8 cellular contexts compared by ENCODE assay signal in genomic region chr3:51498871-51499790, GRCh38. TPM values are rescaled to one million over a fixed set of nuclear protein-coding genes. Genes with fewer than 3 reads are reported as not detected.
DNase-seq lines count a peak whose midpoint lies in the region; ATAC-seq, FAIRE-seq and TF ChIP-seq lines count a peak whose summit lies in the region.

No MANE protein-coding gene starts in this region.

- peak; percentile 86 to 88 for ATAC-seq in A549
- ATAC-seq in GM18861 (IDR thresholded peaks at IDR 0.05; ENCODE audit: unreplicated experiment), result peak; percentile 50
- ATAC-seq in HG03103 (IDR thresholded peaks at IDR 0.05; ENCODE audit: low read depth, unreplicated experiment), result peak; percentile 61

- H4K20me1 ChIP-seq in mammary epithelial cell (ENCODE audit: insufficient read depth, low read length), result no peaks in the 10 kb centered on the region

- H3K27me3 ChIP-seq in WERI-Rb-1 (ENCODE audit: insufficient read depth, low read depth, severe bottlenecking) (no peaks in the 10 kb centered on the region), mammary epithelial cell (ENCODE audit: insufficient read depth, low read length) (no peaks in the 10 kb centered on the region)

- FAIRE-seq in A549 (lab: Jason Lieb, UNC), result no peak

- H3K4me2 ChIP-seq in A549 (peak overlapping the region; percentile 78), mammary epithelial cell (ENCODE audit: insufficient read depth, low read depth, low read length) (peak overlapping the region; percentile 85)

- peak; percentile 69 to 94 for DNase-seq in A549 (ENCODE audit: low read depth in 1 of 2, low spot score in 1 of 2)
- DNase-seq in NCI-H2171 (lab: John Stamatoyannopoulos, UW), result peak; percentile 84
- peak; percentile 96 for DNase-seq in WERI-Rb-1
- DNase-seq in mammary epithelial cell, result peak; percentile 94
- DNase-seq in iPS-NIHi11 (ENCODE audit: low spot score), result peak; percentile 94

- H3K36me3 ChIP-seq in WERI-Rb-1, result peaks cover 21% of the 10 kb centered on the region
- no peaks in the 10 kb centered on the region for H3K36me3 ChIP-seq in mammary epithelial cell (ENCODE audit: insufficient read depth, low read length)

- H3K79me2 ChIP-seq in mammary epithelial cell (ENCODE audit: insufficient read depth, low read length), result peaks cover 42% of the 10 kb centered on the region

- intact Hi-C loops in mammary epithelial cell (cut with micrococcal nuclease), result loop anchor here (1.0 kb wide), 1 partner anchor 108 kb away; the partner anchor contains the start of gene RBM15B

- H2AFZ ChIP-seq in mammary epithelial cell (ENCODE audit: low read depth, low read length), result peak overlapping the region; percentile 89

- in situ Hi-C loops in mammary epithelial cell (cut with MboI; ENCODE audit: low sequenced_read_pairs in 2 of 2), result no loop called here

- POLR2A ChIA-PET in A549 (lab: Yijun Ruan, JAX), result interaction anchor here (0.8 to 2.1 kb wide), 21 partner anchors 10 to 930 kb away, joined by 3 to 11 read pairs (median 5); partner anchors contain the start of genes HEMK1, MANF, MAPKAPK3 and TEX264

- TF ChIP-seq EP300 in A549 (IDR thresholded peaks at IDR 0.05), result no peak

- H3K4me3 ChIP-seq in A549, result peak overlapping the region; percentile 63
- peak overlapping the region; percentile 72 for H3K4me3 ChIP-seq in WERI-Rb-1 (ENCODE audit: low read depth, low read length)
- H3K4me3 ChIP-seq in mammary epithelial cell (replicated peaks in 1 of 3; ENCODE audit: insufficient read depth in 1 of 3, low read depth in 2 of 3, low read length in 3 of 3), result peak overlapping the region; percentile 68 to 95 (median 80)
- peak overlapping the region; percentile 87 to 100 (median 96) for H3K4me3 ChIP-seq in skin epidermis

- TF ChIP-seq CTCF in A549 (IDR thresholded peaks at IDR 0.05) (no peak), WERI-Rb-1 (IDR thresholded peaks at IDR 0.05; ENCODE audit: low read depth, low read length) (no peak), mammary epithelial cell (conservative IDR thresholded peaks at IDR 0.05 in 1 of 2, IDR thresholded peaks at IDR 0.05 in 1 of 2; ENCODE audit: extremely low read depth in 1 of 2, insufficient read depth in 1 of 2, low read depth in 1 of 2, low read length in 2 of 2) (no peak)

- TF ChIP-seq POLR2A in A549 (IDR thresholded peaks at IDR 0.05; ENCODE audit: low read length), result no peak

- H3K27ac ChIP-seq in A549 (peak overlapping the region; percentile 92 to 99), WERI-Rb-1 (peak overlapping the region; percentile 93), mammary epithelial cell (ENCODE audit: insufficient read depth, low read depth, low read length) (peak overlapping the region; percentile 67), skin epidermis (peak overlapping the region; percentile 89 to 99 (median 97))

- 0 out of 3 replicates have a peak, but pooled peaks cover 4% of the 10 kb centered on the region for H3K4me1 ChIP-seq in A549
- peaks cover 4% of the 10 kb centered on the region for H3K4me1 ChIP-seq in mammary epithelial cell (ENCODE audit: insufficient read depth, low read length)

- dilution Hi-C loops in mammary epithelial cell (cut with HindIII; ENCODE audit: low sequenced_read_pairs), result loop anchor here (5.0 kb wide), 2 partner anchors 33 to 68 kb away; no protein-coding TSS in a partner anchor

- WGBS in A549 (ENCODE audit: missing lambda C conversion rate), result 2% methylated on average over 38 of the region's 49 CpGs
- under 1% methylated on average over 25 of the region's 49 CpGs for WGBS in mammary epithelial cell (ENCODE audit: low coverage, missing lambda C conversion rate)

- H3K9me3 ChIP-seq in A549, result no peaks in the 10 kb centered on the region
- no peaks in the 10 kb centered on the region for H3K9me3 ChIP-seq in WERI-Rb-1 (ENCODE audit: severe bottlenecking)
- H3K9me3 ChIP-seq in mammary epithelial cell (replicated peaks; ENCODE audit: insufficient read depth, low read length), result no peaks in the 10 kb centered on the region

- peak overlapping the region; percentile 87 for H3K9ac ChIP-seq in mammary epithelial cell (ENCODE audit: insufficient read depth, low read length)

- no peak for TF ChIP-seq RAD21 in A549 (conservative IDR thresholded peaks at IDR 0.05 in 1 of 2, IDR thresholded peaks at IDR 0.05 in 1 of 2)

- TSS peak; percentile 18 for BruUV-seq in mammary epithelial cell (replicated peaks; lab: Mats Ljungman, UMichigan)

- CTCF ChIA-PET in A549 (lab: Yijun Ruan, JAX), result interaction anchor here (0.8 to 6.1 kb wide), 6 partner anchors 43 to 182 kb away, joined by 3 to 115 read pairs (median 8); partner anchors contain the start of genes RBM15B and TEX264
- CTCF ChIA-PET in mammary epithelial cell (lab: Charles Lee; ENCODE audit: low non-redundant PET), result interaction anchor here (0.6 to 1.0 kb wide), 6 partner anchors 169 to 872 kb away, joined by 3 to 10 read pairs (median 3); no protein-coding TSS in a partner anchor

TF ChIP-seq in A549, 52 proteins besides CTCF, POLR2A, EP300 and RAD21:
- no peak for TF ChIP-seq HDAC2 (IDR thresholded peaks at IDR 0.05)
- TF ChIP-seq, protein P1, sequence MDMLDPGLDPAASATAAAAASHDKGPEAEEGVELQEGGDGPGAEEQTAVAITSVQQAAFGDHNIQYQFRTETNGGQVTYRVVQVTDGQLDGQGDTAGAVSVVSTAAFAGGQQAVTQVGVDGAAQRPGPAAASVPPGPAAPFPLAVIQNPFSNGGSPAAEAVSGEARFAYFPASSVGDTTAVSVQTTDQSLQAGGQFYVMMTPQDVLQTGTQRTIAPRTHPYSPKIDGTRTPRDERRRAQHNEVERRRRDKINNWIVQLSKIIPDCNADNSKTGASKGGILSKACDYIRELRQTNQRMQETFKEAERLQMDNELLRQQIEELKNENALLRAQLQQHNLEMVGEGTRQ (IDR thresholded peaks at IDR 0.05), result 0 out of 2 replicates have a peak, but pooled peaks have one; percentile 19
- TF ChIP-seq FOSL2 (IDR thresholded peaks at IDR 0.05), result no peak
- TF ChIP-seq FOSL2 (CRISPR knock-in tag; IDR thresholded peaks at IDR 0.05), result no peak
- TF ChIP-seq JUN (IDR thresholded peaks at IDR 0.05), result no peak
- TF ChIP-seq, protein P2, sequence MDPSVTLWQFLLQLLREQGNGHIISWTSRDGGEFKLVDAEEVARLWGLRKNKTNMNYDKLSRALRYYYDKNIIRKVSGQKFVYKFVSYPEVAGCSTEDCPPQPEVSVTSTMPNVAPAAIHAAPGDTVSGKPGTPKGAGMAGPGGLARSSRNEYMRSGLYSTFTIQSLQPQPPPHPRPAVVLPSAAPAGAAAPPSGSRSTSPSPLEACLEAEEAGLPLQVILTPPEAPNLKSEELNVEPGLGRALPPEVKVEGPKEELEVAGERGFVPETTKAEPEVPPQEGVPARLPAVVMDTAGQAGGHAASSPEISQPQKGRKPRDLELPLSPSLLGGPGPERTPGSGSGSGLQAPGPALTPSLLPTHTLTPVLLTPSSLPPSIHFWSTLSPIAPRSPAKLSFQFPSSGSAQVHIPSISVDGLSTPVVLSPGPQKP (IDR thresholded peaks at IDR 0.05; ENCODE audit: low read depth, low read length), result no peak
- TF ChIP-seq MYC (IDR thresholded peaks at IDR 0.05; ENCODE audit: borderline replicate concordance, low read length), result peak; percentile 53; the same call in 1 of the 2 replicates
- TF ChIP-seq SMC3 (IDR thresholded peaks at IDR 0.05), result no peak
- TF ChIP-seq, protein P3, sequence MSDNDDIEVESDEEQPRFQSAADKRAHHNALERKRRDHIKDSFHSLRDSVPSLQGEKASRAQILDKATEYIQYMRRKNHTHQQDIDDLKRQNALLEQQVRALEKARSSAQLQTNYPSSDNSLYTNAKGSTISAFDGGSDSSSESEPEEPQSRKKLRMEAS (IDR thresholded peaks at IDR 0.05), result peak; percentile 51
- TF ChIP-seq POLR2AphosphoS2 (conservative IDR thresholded peaks at IDR 0.05; ENCODE audit: low read length), result no peak
- 0 out of 2 replicates have a peak, but pooled peaks have one; percentile 30 for TF ChIP-seq E2F6 (IDR thresholded peaks at IDR 0.05; ENCODE audit: borderline replicate concordance, low read depth)
- TF ChIP-seq SREBF2 (IDR thresholded peaks at IDR 0.05), result no peak

RNA-seq across cellular contexts. Expression of gene DCAF1, which starts 0.7 kb away (rescaled TPM):
- 15.9 and 21.2 TPM in 2 replicates for polyA plus RNA-seq in A549 (2011; rRNA removed)
- polyA plus RNA-seq in A549 (2012; cell fraction: cytosol; rRNA removed), result 5.4 and 6.2 TPM in 2 replicates
- 8.5 and 15.3 TPM in 2 replicates for polyA plus RNA-seq in A549 (2012; cell fraction: nucleus; rRNA removed)
- 13.6 to 14.3 TPM (median 14.1 TPM) in 3 replicates for polyA plus RNA-seq in A549 (2017; fragmentation: RNase III; extraction: RNeasy Plus Mini Kit Qiagen cat#74134 plus additional on column Dnase treatment)
- polyA minus RNA-seq in A549 (2011; rRNA and poly(A)+ RNA removed), result 25.7 and 29.8 TPM in 2 replicates
- 10 to 100 TPM; 14.8 to 18.2 TPM for total RNA-seq in mammary epithelial cell
- polyA plus RNA-seq in mammary epithelial cell, result 8.5 TPM
- 24.8 TPM for polyA minus RNA-seq in mammary epithelial cell

RNA-seq across cellular contexts. Expression of gene RAD54L2, which starts 39.4 kb away (rescaled TPM):
- polyA plus RNA-seq in A549 (2011; rRNA removed) (6.4 and 7.7 TPM in 2 replicates), A549 (2017; fragmentation: RNase III; extraction: RNeasy Plus Mini Kit Qiagen cat#74134 plus additional on column Dnase treatment) (4.4 to 4.8 TPM (median 4.7 TPM) in 3 replicates), mammary epithelial cell (8.2 TPM)
- polyA plus RNA-seq in A549 (2012; cell fraction: cytosol; rRNA removed), result 1.6 and 2.0 TPM in 2 replicates
- 4.7 and 6.5 TPM in 2 replicates for polyA plus RNA-seq in A549 (2012; cell fraction: nucleus; rRNA removed)
- polyA minus RNA-seq in A549 (2011; rRNA and poly(A)+ RNA removed), result 25.2 and 26.2 TPM in 2 replicates
- 10 to 100 TPM; 26.9 to 33.2 TPM for total RNA-seq in mammary epithelial cell
- polyA minus RNA-seq in mammary epithelial cell, result 67.0 TPM

Comparison
In these comparisons a context has a peak if more than half of its experiments do, and no peak if none do; other contexts are left out.
1. Peak in every context shown above with its lines: DNase-seq, ATAC-seq, H3K4me3 ChIP-seq and H3K27ac ChIP-seq.